8 cellular contexts compared by ENCODE assay signal in the genomic region with DNA sequence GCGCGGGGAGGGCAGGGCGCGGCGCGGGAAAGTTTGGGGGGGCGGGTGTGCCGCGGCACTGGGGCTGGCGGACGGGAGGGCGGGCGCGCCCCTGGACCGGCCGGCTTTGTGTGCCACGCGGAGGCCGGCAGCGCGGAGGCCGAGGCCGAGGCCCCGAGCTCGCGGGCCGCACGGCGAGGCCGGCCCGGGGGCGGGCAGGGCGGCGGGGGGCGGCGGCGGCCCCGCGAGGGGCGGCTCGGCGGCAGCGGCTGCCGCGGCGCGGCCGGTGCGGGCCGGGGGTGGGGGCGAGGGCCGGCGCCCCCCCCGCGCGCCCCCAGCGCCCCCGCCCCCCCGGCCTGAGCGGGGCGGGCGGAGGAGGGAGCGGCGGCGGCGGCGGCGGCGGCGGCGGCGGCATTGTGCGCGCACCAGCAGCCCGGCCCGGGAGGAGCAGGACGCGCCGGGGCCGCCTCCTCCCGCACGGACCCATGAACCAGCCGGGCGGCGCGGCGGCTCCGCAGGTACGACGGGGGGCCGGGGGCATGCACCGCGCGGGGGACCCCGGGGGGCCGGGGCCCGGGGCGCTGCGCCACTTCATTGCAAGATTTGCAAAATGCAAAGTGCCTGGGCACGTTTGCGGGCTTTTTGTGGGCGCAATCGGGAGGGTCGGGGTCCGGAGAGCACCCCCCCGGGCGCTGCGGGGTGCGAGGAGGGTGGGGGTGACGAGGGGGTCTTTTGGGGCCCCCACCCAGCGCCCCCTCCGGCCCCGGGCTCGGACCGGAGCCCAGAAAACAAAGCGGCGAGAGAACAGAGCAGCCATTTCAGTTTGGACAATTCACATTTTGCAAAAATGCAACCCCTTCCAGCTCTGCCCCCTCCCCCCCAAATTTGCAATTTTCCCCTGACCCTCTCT. TPM values are rescaled to one million over a fixed set of nuclear protein-coding genes. Genes with fewer than 3 reads are reported as not detected.
DNase-seq lines count a peak whose midpoint lies in the region; ATAC-seq and TF ChIP-seq lines count a peak whose summit lies in the region.

A gene with protein sequence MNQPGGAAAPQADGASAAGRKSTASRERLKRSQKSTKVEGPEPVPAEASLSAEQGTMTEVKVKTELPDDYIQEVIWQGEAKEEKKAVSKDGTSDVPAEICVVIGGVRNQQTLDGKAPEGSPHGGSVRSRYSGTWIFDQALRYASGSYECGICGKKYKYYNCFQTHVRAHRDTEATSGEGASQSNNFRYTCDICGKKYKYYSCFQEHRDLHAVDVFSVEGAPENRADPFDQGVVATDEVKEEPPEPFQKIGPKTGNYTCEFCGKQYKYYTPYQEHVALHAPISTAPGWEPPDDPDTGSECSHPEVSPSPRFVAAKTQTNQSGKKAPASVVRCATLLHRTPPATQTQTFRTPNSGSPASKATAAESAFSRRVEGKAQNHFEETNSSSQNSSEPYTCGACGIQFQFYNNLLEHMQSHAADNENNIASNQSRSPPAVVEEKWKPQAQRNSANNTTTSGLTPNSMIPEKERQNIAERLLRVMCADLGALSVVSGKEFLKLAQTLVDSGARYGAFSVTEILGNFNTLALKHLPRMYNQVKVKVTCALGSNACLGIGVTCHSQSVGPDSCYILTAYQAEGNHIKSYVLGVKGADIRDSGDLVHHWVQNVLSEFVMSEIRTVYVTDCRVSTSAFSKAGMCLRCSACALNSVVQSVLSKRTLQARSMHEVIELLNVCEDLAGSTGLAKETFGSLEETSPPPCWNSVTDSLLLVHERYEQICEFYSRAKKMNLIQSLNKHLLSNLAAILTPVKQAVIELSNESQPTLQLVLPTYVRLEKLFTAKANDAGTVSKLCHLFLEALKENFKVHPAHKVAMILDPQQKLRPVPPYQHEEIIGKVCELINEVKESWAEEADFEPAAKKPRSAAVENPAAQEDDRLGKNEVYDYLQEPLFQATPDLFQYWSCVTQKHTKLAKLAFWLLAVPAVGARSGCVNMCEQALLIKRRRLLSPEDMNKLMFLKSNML (plus strand): TSS at position 393 of the 889 bp plus-strand sequence. CDS start 72 bp downstream, at position 465.

- TF ChIP-seq CTCF in brain (conservative IDR thresholded peaks at IDR 0.05): no peak

- peaks cover 8% of the 10 kb centered on the region for H3K4me1 ChIP-seq in CD4-positive, CD25-positive, alpha-beta regulatory T cell (ENCODE audit: control insufficient read depth, insufficient read depth, low read length, poor library complexity, severe bottlenecking)

- H3K36me3 Mint-ChIP-seq in CD4-positive, CD25-positive, alpha-beta regulatory T cell: no peaks in the 10 kb centered on the region
- peaks cover 17% of the 10 kb centered on the region for H3K36me3 Mint-ChIP-seq in brain

- H3K9me3 ChIP-seq in CD4-positive, CD25-positive, alpha-beta regulatory T cell (ENCODE audit: control insufficient read depth in 2 of 2, low read length in 2 of 2): no peaks in the 10 kb centered on the region
- H3K9me3 ChIP-seq in iPS-18c (ENCODE audit: control insufficient read depth, insufficient read depth, low read length): no peaks in the 10 kb centered on the region

- H3K4me1 Mint-ChIP-seq in CD4-positive, CD25-positive, alpha-beta regulatory T cell: peaks cover 0 to 10% (median 1%) of the 10 kb centered on the region in 4 donors
- peaks cover 44% of the 10 kb centered on the region for H3K4me1 Mint-ChIP-seq in brain

- peak in 1 of 2 donors; percentile 31 for ATAC-seq in CD4-positive, CD25-positive, alpha-beta regulatory T cell (ENCODE audit: low read depth in 2 of 2)

- peaks cover 44% of the 10 kb centered on the region for H3K27me3 Mint-ChIP-seq in CD4-positive, CD25-positive, alpha-beta regulatory T cell
- H3K27me3 Mint-ChIP-seq in brain: peaks cover 8% of the 10 kb centered on the region

- H3K9me3 Mint-ChIP-seq in CD4-positive, CD25-positive, alpha-beta regulatory T cell: peaks cover 0 to 4% (median 0%) of the 10 kb centered on the region in 7 donors
- peaks cover 0 to 3% (median 0%) of the 10 kb centered on the region in 5 experiments for H3K9me3 Mint-ChIP-seq in brain

- H3K4me3 Mint-ChIP-seq in CD4-positive, CD25-positive, alpha-beta regulatory T cell: peak within 1 kb of the TSS; percentile 38 to 92 (median 91)
- peak within 1 kb of the TSS; percentile 95 to 99 (median 98) for H3K4me3 Mint-ChIP-seq in brain

- no peak within 1 kb of the TSS for H3K27ac ChIP-seq in CD4-positive, CD25-positive, alpha-beta regulatory T cell (ENCODE audit: insufficient read depth, low read length, poor library complexity, severe bottlenecking)

- H3K27me3 ChIP-seq in CD4-positive, CD25-positive, alpha-beta regulatory T cell (ENCODE audit: control insufficient read depth, insufficient read depth, low read length): peaks cover 7% of the 10 kb centered on the region

- no peaks in the 10 kb centered on the region for H3K36me3 ChIP-seq in CD4-positive, CD25-positive, alpha-beta regulatory T cell (ENCODE audit: control insufficient read depth, insufficient read depth, low read length)

- no peak for DNase-seq in CD4-positive, CD25-positive, alpha-beta regulatory T cell
- DNase-seq in GM19240 (ENCODE audit: insufficient read length, low spot score) (peak; percentile 53), OCI-M1 (lab: John Stamatoyannopoulos, UW) (peak; percentile 32), skeletal muscle cell (ENCODE audit: low read depth) (no peak), OCI-M2 (lab: John Stamatoyannopoulos, UW; ENCODE audit: unreplicated experiment) (no peak), occipital lobe (lab: John Stamatoyannopoulos, UW) (no peak)

- no peak within 1 kb of the TSS for H3K4me3 ChIP-seq in CD4-positive, CD25-positive, alpha-beta regulatory T cell (ENCODE audit: low read depth, low read length)
- H3K4me3 ChIP-seq in iPS-18c (ENCODE audit: insufficient read depth, low read depth, low read length) (peak within 1 kb of the TSS; percentile 72), skeletal muscle cell (ENCODE audit: low read depth, low read length) (peak within 1 kb of the TSS; percentile 71)

- H3K27ac Mint-ChIP-seq in CD4-positive, CD25-positive, alpha-beta regulatory T cell: no peak within 1 kb of the TSS
- peak within 1 kb of the TSS; percentile 97 to 98 (median 98) for H3K27ac Mint-ChIP-seq in brain

RNA-seq across cellular contexts. Expression of the gene that starts here (rescaled TPM):
- total RNA-seq in CD4-positive, CD25-positive, alpha-beta regulatory T cell: 0.86 TPM
- not detected for polyA plus RNA-seq in CD4-positive, CD25-positive, alpha-beta regulatory T cell
- polyA plus RNA-seq in brain (ENCODE audit: insufficient read depth, low read depth, low replicate concordance): 0.97 TPM
- 5.8 TPM for total RNA-seq in occipital lobe

Comparison
In these comparisons a context has a peak if more than half of its experiments do, and no peak if none do; other contexts are left out.
1. DNase-seq: peak in GM19240 (single experiment) and OCI-M1 (single experiment); none in CD4-positive, CD25-positive, alpha-beta regulatory T cell (0 of 3), skeletal muscle cell (single experiment), OCI-M2 (single experiment) and occipital lobe (single experiment).
2. H3K27ac Mint-ChIP-seq: peak in brain (5 of 5); none in CD4-positive, CD25-positive, alpha-beta regulatory T cell (0 of 3).